8 cellular contexts compared by ENCODE assay signal in the genomic region with DNA sequence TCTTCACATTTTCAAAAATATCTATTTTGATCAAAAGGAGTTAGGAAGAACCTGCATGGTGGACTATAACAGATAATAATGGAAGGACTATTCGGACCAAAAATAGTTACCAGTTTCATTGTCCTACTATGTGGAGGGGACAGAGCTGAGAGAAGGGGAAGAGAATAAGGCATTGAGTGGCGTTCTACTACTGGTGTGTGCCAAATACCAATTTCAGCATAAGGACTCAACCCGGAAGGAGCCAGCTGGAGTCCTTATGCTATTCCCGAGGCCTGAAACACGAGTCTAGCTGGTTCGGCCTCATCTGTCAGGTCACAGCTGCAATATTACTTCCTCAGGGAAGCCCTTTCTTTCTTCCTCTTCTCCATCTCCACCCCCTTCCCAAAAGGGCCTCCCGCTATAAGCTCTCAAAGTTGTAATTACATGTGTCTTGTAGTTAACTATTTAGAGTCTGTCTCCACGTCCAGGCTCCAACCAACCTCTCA. TPM values are rescaled to one million over a fixed set of nuclear protein-coding genes. Genes with fewer than 3 reads are reported as not detected.
A peak's percentile ranks its signal among the peaks of the same experiment; 100 is the strongest.
DNase-seq lines count a peak whose midpoint lies in the region; ATAC-seq, FAIRE-seq and TF ChIP-seq lines count a peak whose summit lies in the region.

No MANE protein-coding gene starts in this region.

- H3K4me1 ChIP-seq in gastroesophageal sphincter = peaks cover 0 to 24% (median 0%) of the 10 kb centered on the region in 3 donors
- no peaks in the 10 kb centered on the region for H3K4me1 ChIP-seq in pancreas

- DNase-seq in CD14-positive monocyte (ENCODE audit: low spot score) (no peak), H7 (peak; percentile 22), pancreas (peak in 3 of 6 donors; percentile 39 to 48 (median 40)), OCI-M1 (lab: John Stamatoyannopoulos, UW) (no peak)

- H3K27me3 ChIP-seq in H7 (ENCODE audit: control insufficient read depth, insufficient read depth, low read length) (no peaks in the 10 kb centered on the region), gastroesophageal sphincter (no peaks in the 10 kb centered on the region), pancreas (no peaks in the 10 kb centered on the region)

- H3K4me3 Mint-ChIP-seq in CD14-positive monocyte = peak overlapping the region; percentile 90 to 92

- H3K36me3 ChIP-seq in H7 (replicated peaks; ENCODE audit: control insufficient read depth, insufficient read depth, low read length) (no peaks in the 10 kb centered on the region), gastroesophageal sphincter (no peaks in the 10 kb centered on the region), pancreas (no peaks in the 10 kb centered on the region)

- peak overlapping the region; percentile 90 to 97 (median 94) for H3K27ac Mint-ChIP-seq in CD14-positive monocyte

- TF ChIP-seq POLR2A in gastroesophageal sphincter (IDR thresholded peaks at IDR 0.05) = no peak

- intact Hi-C loops in CD14-positive monocyte (cut with micrococcal nuclease) = loop anchor here in 1 of 2 donors (10.0 kb wide), 1 partner anchor 128 kb away; no protein-coding TSS in a partner anchor
- intact Hi-C loops in pancreas (cut with DNase I) = no loop called here

- H3K36me3 Mint-ChIP-seq in CD14-positive monocyte = no peaks in the 10 kb centered on the region

- no peaks in the 10 kb centered on the region for H3K27me3 Mint-ChIP-seq in CD14-positive monocyte (ENCODE audit: low read depth in 3 of 3)

- TF ChIP-seq CTCF in CD14-positive monocyte (IDR thresholded peaks at IDR 0.05) = no peak
- no peak for TF ChIP-seq CTCF in WI38 (IDR thresholded peaks at IDR 0.05; ENCODE audit: low read depth, low read length)
- no peak for TF ChIP-seq CTCF in gastroesophageal sphincter (IDR thresholded peaks at IDR 0.05)
- no peak for TF ChIP-seq CTCF in pancreas (IDR thresholded peaks at IDR 0.05)

- WGBS in gastroesophageal sphincter (ENCODE audit: low coverage in 1 of 2), 2 donors = 21 to 26% methylated on average over 7 to 8 of the region's 8 CpGs
- 8 to 9% methylated on average over 8 of the region's 8 CpGs for WGBS in pancreas, 2 donors

- H3K4me3 ChIP-seq in H7 (ENCODE audit: insufficient read depth, low read depth, low read length) = peak overlapping the region; percentile 71
- H3K4me3 ChIP-seq in WI38 (ENCODE audit: low read depth, low read length) = peak overlapping the region; percentile 76
- H3K4me3 ChIP-seq in gastroesophageal sphincter = peak overlapping the region; percentile 84 to 85
- peak overlapping the region; percentile 57 to 79 (median 73) for H3K4me3 ChIP-seq in pancreas

- no peak for TF ChIP-seq EP300 in gastroesophageal sphincter (IDR thresholded peaks at IDR 0.05)

- FAIRE-seq in pancreas (lab: Jason Lieb, UNC) = no peak

- H3K9me3 Mint-ChIP-seq in CD14-positive monocyte = peaks cover 0 to 1% (median 0%) of the 10 kb centered on the region in 7 donors

- H3K9me3 ChIP-seq in gastroesophageal sphincter (no peaks in the 10 kb centered on the region), pancreas (no peaks in the 10 kb centered on the region)

- H3K27ac ChIP-seq in gastroesophageal sphincter (peak overlapping the region; percentile 89 to 94 (median 90)), pancreas (peak overlapping the region; percentile 87 to 97 (median 96))

- peaks cover 46% of the 10 kb centered on the region for H3K4me1 Mint-ChIP-seq in CD14-positive monocyte

- ATAC-seq in gastroesophageal sphincter (no peak), pancreas (peak; percentile 55 to 73 (median 62)), GM18517 (IDR thresholded peaks at IDR 0.05; ENCODE audit: unreplicated experiment) (no peak), HG03469 (IDR thresholded peaks at IDR 0.05; ENCODE audit: unreplicated experiment) (no peak)

RNA-seq across cellular contexts. Expression of a gene that starts 20.5 kb away (rescaled TPM):
- polyA plus RNA-seq in CD14-positive monocyte (10 to 100 TPM in 1 of 2 donors, 1 to 10 TPM in 1; 6.2 to 14.7 TPM), pancreas (1 to 10 TPM; 1.4 to 1.6 TPM)
- total RNA-seq in H7 (2014; rRNA removed; shearing (Covaris generic)) = 6.7 and 8.1 TPM in 2 replicates
- total RNA-seq in gastroesophageal sphincter (10 to 100 TPM; 23.2 to 45.3 (median 32.5) TPM), pancreas (10 to 100 TPM in 1 of 6 donors, 1 to 10 TPM in 5; 5.1 to 15.3 (median 6.8) TPM)

Comparison
In these comparisons a context has a peak if more than half of its experiments do, and no peak if none do; other contexts are left out.
1. ATAC-seq: peak in pancreas (4 of 4); none in gastroesophageal sphincter (single experiment), GM18517 (single experiment) and HG03469 (single experiment).
2. Peak in every context shown above with its lines, with median percentiles within 50 percentile points of each other: H3K4me3 ChIP-seq.